Comparison of ENCODE assay signal across 8 cellular contexts in genomic region chr3:126082334-126083137, GRCh38. TPM values are rescaled to one million over a fixed set of nuclear protein-coding genes. Genes with fewer than 3 reads are reported as not detected.
DNase-seq lines count a peak whose midpoint lies in the region; ATAC-seq, FAIRE-seq and TF ChIP-seq lines count a peak whose summit lies in the region.

No MANE protein-coding gene starts in this region.

- H3K4me1 ChIP-seq in PC-9 (replicated peaks; ENCODE audit: insufficient read depth): peaks cover 23% of the 10 kb centered on the region

- H4K20me1 ChIP-seq in PC-9 (ENCODE audit: insufficient read depth): no peaks in the 10 kb centered on the region

- no peaks in the 10 kb centered on the region for H3K79me2 ChIP-seq in PC-9 (ENCODE audit: low read depth)

- no peaks in the 10 kb centered on the region for H3K36me3 ChIP-seq in PC-9 (ENCODE audit: low read depth)

- POLR2A ChIA-PET in PC-9 (lab: Charles Lee; ENCODE audit: unreplicated experiment): interaction anchor here (0.6 to 0.7 kb wide), 2 partner anchors 114 to 1425 kb away, joined by 3 read pairs; partner anchors contain the start of gene ROPN1B

- no peak overlapping the region for H2AFZ ChIP-seq in PC-9

- no peak for ATAC-seq in HG03039 (IDR thresholded peaks at IDR 0.05; ENCODE audit: unreplicated experiment)

- no peaks in the 10 kb centered on the region for H3K27me3 ChIP-seq in PC-9 (ENCODE audit: insufficient read depth, low read depth)

- BruUV-seq in PC-9 (replicated peaks; lab: Mats Ljungman, UMichigan): TSS peak; percentile 72

- H3K27ac ChIP-seq in PC-9: no peak overlapping the region
- peak overlapping the region; percentile 69 for H3K27ac ChIP-seq in epithelial cell of prostate

- H3K4me2 ChIP-seq in PC-9: peak overlapping the region; percentile 84

- intact Hi-C loops in PC-9 (cut with micrococcal nuclease; ENCODE audit: unreplicated experiment): loop anchor here (5.0 kb wide), 2 partner anchors 105 to 115 kb away; no protein-coding TSS in a partner anchor

- H3K4me3 ChIP-seq in GM12875 (ENCODE audit: low read depth, low read length): peak overlapping the region; percentile 82
- H3K4me3 ChIP-seq in PC-9: peak overlapping the region; percentile 83; the same call in 1 of the 2 replicates
- peak overlapping the region; percentile 65 for H3K4me3 ChIP-seq in skeletal muscle cell (ENCODE audit: low read depth, low read length)

- TF ChIP-seq POLR2A in GM12892 (IDR thresholded peaks at IDR 0.05; ENCODE audit: low read depth, low read length): no peak

- no peak for TF ChIP-seq CTCF in GM12875 (IDR thresholded peaks at IDR 0.05; ENCODE audit: borderline replicate concordance, insufficient read depth, low read depth, low read length)
- TF ChIP-seq CTCF in PC-9 (conservative IDR thresholded peaks at IDR 0.05): no peak

- CTCF ChIA-PET in PC-9 (lab: Charles Lee): no interaction called here

- FAIRE-seq in GM12892 (lab: Jason Lieb, UNC): no peak

- no peaks in the 10 kb centered on the region for H3K9me2 ChIP-seq in PC-9 (ENCODE audit: insufficient read depth)

- H3F3A ChIP-seq in PC-9 (ENCODE audit: insufficient read depth, low read depth): peaks cover 26% of the 10 kb centered on the region; the same call in 1 of the 2 replicates

- DNase-seq in PC-9 (no peak), epithelial cell of prostate (ENCODE audit: low read depth, low spot score) (no peak), skeletal muscle cell (ENCODE audit: low read depth) (no peak), GM12892 (ENCODE audit: insufficient read length) (no peak), NAMALWA (ENCODE audit: low spot score) (no peak), DMS79 (lab: John Stamatoyannopoulos, UW) (no peak)

- no peaks in the 10 kb centered on the region; the same call in none of the 2 replicates for H3K9me3 ChIP-seq in PC-9 (ENCODE audit: insufficient read depth, low read depth)

RNA-seq across cellular contexts. Expression of gene SLC41A3, which starts 1.4 kb away (rescaled TPM):
- 59.2 and 67.0 TPM in 2 replicates for total RNA-seq in PC-9 (2021)
- polyA plus RNA-seq in GM12892 (2012; ENCODE audit: missing spikeins): 15.4 TPM
